In the genomic region with DNA sequence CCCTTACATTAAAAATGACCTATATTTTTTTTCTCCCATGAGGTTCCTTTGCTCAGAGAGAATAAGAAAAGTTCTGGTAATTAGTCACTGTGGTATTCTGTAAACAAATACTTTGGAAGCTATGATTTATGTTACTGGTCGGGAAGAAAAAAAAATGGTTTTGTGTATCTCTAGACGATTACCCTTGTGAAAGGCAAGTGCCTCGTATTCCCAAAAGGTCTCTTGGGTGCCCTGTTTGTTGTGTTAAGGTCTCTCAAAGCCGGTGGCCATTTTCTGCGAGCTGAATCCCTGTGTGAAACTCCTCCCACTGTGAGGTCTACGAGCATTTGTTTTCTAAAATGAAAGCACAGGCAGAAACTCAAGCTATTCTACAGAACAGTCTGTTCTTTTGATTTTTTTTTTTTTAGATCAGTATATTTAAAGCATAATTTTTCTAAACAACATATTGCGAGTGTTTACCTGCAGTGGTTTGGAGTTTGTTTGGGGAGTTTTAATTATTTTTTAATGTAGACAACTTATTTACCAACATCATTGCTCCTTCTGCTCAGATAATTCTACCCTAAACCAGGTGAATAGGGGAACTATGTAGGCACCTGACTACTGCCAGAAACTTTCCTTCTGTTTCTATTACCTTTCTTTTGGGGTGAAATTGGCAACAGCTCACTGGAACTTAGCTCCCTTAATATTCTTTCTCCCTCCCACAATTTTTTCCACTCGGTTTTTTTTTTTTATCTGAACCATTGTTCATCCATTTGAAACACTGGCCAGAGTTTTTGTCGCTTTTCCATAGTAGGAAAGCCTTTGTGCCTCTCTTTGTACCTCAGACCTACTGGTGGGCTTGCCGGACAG, we compare ENCODE assay signal across 8 cellular contexts. TPM values are rescaled to one million over a fixed set of nuclear protein-coding genes. Genes with fewer than 3 reads are reported as not detected.
DNase-seq lines count a peak whose midpoint lies in the region; ATAC-seq and TF ChIP-seq lines count a peak whose summit lies in the region.

No MANE protein-coding gene starts in this region.

- intact Hi-C loops in right cardiac atrium (cut with DNase I): no loop called here
- intact Hi-C loops in gastrocnemius medialis (cut with DNase I; ENCODE audit: low total_unique reads): no loop called here

- ATAC-seq in HG02571 (IDR thresholded peaks at IDR 0.05; ENCODE audit: unreplicated experiment) (peak; percentile 36), right cardiac atrium (peak; percentile 71 to 76), gastrocnemius medialis (peak; percentile 74 to 79)

- H3K9me3 ChIP-seq in right cardiac atrium (ENCODE audit: control insufficient read depth, low read length) (no peaks in the 10 kb centered on the region), gastrocnemius medialis (no peaks in the 10 kb centered on the region)

- H3K4me3 ChIP-seq in right cardiac atrium (ENCODE audit: low read length) (peak overlapping the region; percentile 52), gastrocnemius medialis (peak overlapping the region; percentile 41 to 56 (median 49))

- WGBS in right cardiac atrium: 5% methylated on average over 10 of the region's 10 CpGs

- no peak for TF ChIP-seq CTCF in gastrocnemius medialis (IDR thresholded peaks at IDR 0.05 in 4 of 5, conservative IDR thresholded peaks at IDR 0.05 in 1 of 5)

- H3K4me1 ChIP-seq in right cardiac atrium (ENCODE audit: control insufficient read depth, insufficient read depth, low read length): peaks cover 46% of the 10 kb centered on the region
- H3K4me1 ChIP-seq in gastrocnemius medialis: peaks cover 66 to 69% of the 10 kb centered on the region in 2 donors

- TF ChIP-seq POLR2A in gastrocnemius medialis (IDR thresholded peaks at IDR 0.05): peak; percentile 64 to 65

- in situ Hi-C loops in gastrocnemius medialis (cut with MboI; ENCODE audit: low sequenced_read_pairs in 4 of 4): loop anchor here in 1 of 4 donors (25.0 kb wide), 1 partner anchor 475 kb away; a partner anchor contains a TSS

- H3K27me3 ChIP-seq in right cardiac atrium (ENCODE audit: control insufficient read depth, insufficient read depth): no peaks in the 10 kb centered on the region
- no peaks in the 10 kb centered on the region for H3K27me3 ChIP-seq in gastrocnemius medialis

- H3K36me3 ChIP-seq in gastrocnemius medialis: peaks cover 0 to 8% of the 10 kb centered on the region in 2 donors

- DNase-seq in COLO829 (ENCODE audit: low spot score): peak; percentile 76
- DNase-seq in RPMI7951 (ENCODE audit: low read depth): peak; percentile 62
- DNase-seq in amniotic epithelial cell (ENCODE audit: low read depth): peak; percentile 94
- peak in 2 of 3 donors; percentile 44 to 71 for DNase-seq in right cardiac atrium
- peak; percentile 70 to 76 for DNase-seq in gastrocnemius medialis
- no peak for DNase-seq in NCI-H524 (lab: John Stamatoyannopoulos, UW)
- DNase-seq in epidermal melanocyte (ENCODE audit: insufficient read length, low spot score): no peak

- H3K27ac ChIP-seq in right cardiac atrium (ENCODE audit: low read length): peak overlapping the region; percentile 99
- H3K27ac ChIP-seq in gastrocnemius medialis: peak overlapping the region; percentile 92 to 99 (median 96)

RNA-seq across cellular contexts. Expression of a gene that starts 44.0 kb away (rescaled TPM):
- 127 and 162 TPM in 2 replicates for total RNA-seq in RPMI7951 (2014; rRNA removed; shearing (Covaris generic))
- total RNA-seq in right cardiac atrium (10 to 100 TPM; 68.6 to 76.9 (median 73.6) TPM), gastrocnemius medialis (100 to 1,000 TPM; 160 to 415 (median 232) TPM)
- 14.6 TPM for polyA plus RNA-seq in right cardiac atrium

Comparison
In these comparisons a context has a peak if more than half of its experiments do, and no peak if none do; other contexts are left out.
1. DNase-seq: peak in COLO829 (single experiment), RPMI7951 (single experiment), amniotic epithelial cell (single experiment), right cardiac atrium (2 of 3) and gastrocnemius medialis (2 of 2); none in NCI-H524 (0 of 2) and epidermal melanocyte (single experiment).
2. Peak in every context shown above with its lines, with median percentiles within 50 percentile points of each other: ATAC-seq.